Comparison of ENCODE assay signal across 2 cellular contexts in genomic region chr14:100670017-100670974, GRCh38.
TF ChIP-seq lines count a peak whose summit lies in the region.

No MANE protein-coding gene starts in this region.

TF ChIP-seq in HepG2, 621 proteins besides CTCF, POLR2A, EP300 and RAD21 (continues in another document):
- TF ChIP-seq ERF (CRISPR knock-in tag; IDR thresholded peaks at IDR 0.05) (no peak), ETV5 (CRISPR knock-in tag; IDR thresholded peaks at IDR 0.05; ENCODE audit: borderline replicate concordance) (no peak), ISL2 (CRISPR knock-in tag; IDR thresholded peaks at IDR 0.05) (no peak), SNAPC4 (CRISPR knock-in tag; IDR thresholded peaks at IDR 0.05) (no peak), ZNF362 (CRISPR knock-in tag; IDR thresholded peaks at IDR 0.05; ENCODE audit: borderline replicate concordance) (peak; percentile 55; the same call in 1 of the 2 replicates)
- TF ChIP-seq, protein P1, sequence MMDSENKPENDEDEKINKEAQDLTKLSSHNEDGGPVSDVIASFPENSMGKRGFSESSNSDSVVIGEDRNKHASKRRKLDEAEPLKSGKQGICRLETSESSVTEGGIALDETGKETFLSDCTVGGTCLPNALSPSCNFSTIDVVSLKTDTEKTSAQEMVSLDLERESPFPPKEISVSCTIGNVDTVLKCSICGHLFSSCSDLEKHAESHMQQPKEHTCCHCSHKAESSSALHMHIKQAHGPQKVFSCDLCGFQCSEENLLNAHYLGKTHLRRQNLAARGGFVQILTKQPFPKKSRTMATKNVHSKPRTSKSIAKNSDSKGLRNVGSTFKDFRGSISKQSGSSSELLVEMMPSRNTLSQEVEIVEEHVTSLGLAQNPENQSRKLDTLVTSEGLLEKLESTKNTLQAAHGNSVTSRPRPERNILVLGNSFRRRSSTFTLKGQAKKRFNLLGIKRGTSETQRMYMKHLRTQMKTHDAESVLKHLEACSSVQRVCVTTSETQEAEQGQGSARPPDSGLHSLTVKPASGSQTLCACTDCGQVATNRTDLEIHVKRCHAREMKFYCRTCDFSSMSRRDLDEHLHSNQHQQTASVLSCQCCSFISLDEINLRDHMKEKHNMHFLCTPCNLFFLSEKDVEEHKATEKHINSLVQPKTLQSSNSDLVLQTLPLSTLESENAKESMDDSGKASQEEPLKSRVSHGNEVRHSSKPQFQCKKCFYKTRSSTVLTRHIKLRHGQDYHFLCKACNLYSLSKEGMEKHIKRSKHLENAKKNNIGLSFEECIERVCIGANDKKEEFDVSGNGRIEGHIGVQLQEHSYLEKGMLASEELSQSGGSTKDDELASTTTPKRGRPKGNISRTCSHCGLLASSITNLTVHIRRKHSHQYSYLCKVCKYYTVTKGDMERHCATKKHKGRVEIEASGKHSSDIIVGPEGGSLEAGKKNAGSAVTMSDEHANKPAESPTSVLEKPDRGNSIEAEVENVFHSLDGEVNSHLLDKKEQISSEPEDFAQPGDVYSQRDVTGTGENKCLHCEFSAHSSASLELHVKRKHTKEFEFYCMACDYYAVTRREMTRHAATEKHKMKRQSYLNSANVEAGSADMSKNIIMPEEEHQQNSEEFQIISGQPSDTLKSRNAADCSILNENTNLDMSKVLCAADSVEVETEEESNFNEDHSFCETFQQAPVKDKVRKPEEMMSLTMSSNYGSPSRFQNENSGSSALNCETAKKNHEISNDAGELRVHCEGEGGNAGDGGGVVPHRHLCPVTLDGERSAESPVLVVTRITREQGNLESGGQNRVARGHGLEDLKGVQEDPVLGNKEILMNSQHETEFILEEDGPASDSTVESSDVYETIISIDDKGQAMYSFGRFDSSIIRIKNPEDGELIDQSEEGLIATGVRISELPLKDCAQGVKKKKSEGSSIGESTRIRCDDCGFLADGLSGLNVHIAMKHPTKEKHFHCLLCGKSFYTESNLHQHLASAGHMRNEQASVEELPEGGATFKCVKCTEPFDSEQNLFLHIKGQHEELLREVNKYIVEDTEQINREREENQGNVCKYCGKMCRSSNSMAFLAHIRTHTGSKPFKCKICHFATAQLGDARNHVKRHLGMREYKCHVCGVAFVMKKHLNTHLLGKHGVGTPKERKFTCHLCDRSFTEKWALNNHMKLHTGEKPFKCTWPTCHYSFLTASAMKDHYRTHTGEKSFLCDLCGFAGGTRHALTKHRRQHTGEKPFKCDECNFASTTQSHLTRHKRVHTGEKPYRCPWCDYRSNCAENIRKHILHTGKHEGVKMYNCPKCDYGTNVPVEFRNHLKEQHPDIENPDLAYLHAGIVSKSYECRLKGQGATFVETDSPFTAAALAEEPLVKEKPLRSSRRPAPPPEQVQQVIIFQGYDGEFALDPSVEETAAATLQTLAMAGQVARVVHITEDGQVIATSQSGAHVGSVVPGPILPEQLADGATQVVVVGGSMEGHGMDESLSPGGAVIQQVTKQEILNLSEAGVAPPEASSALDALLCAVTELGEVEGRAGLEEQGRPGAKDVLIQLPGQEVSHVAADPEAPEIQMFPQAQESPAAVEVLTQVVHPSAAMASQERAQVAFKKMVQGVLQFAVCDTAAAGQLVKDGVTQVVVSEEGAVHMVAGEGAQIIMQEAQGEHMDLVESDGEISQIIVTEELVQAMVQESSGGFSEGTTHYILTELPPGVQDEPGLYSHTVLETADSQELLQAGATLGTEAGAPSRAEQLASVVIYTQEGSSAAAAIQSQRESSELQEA (CRISPR knock-in tag; IDR thresholded peaks at IDR 0.05; ENCODE audit: not compliant biosample characterization): no peak

TF ChIP-seq in H1, 55 proteins besides CTCF, POLR2A, EP300 and RAD21:
- TF ChIP-seq TBP (IDR thresholded peaks at IDR 0.05; ENCODE audit: low read depth, low read length) (no peak), SAP30 (IDR thresholded peaks at IDR 0.05; ENCODE audit: insufficient read depth, insufficient replicate concordance, low read length) (no peak), ASH2L (IDR thresholded peaks at IDR 0.05; ENCODE audit: low read length) (no peak), SP4 (IDR thresholded peaks at IDR 0.05; ENCODE audit: low read length) (no peak), SIN3A (conservative IDR thresholded peaks at IDR 0.05 in 1 of 2, IDR thresholded peaks at IDR 0.05 in 1 of 2; ENCODE audit: low read depth in 1 of 2, low read length in 2 of 2) (no peak), E2F6 (IDR thresholded peaks at IDR 0.05) (no peak), CBX5 (IDR thresholded peaks at IDR 0.05; ENCODE audit: low read depth, low read length) (no peak), RXRA (IDR thresholded peaks at IDR 0.05; ENCODE audit: insufficient read depth, low read depth, low read length) (no peak), NANOG (IDR thresholded peaks at IDR 0.05; ENCODE audit: insufficient read depth, low read depth, low read length, poor library complexity, severe bottlenecking) (no peak), TAF7 (optimal IDR thresholded peaks at IDR 0.05; ENCODE audit: borderline replicate concordance, low read depth, low read length) (no peak), GABPA (IDR thresholded peaks at IDR 0.05; ENCODE audit: borderline replicate concordance, insufficient read depth, low read length) (no peak), RFX5 (IDR thresholded peaks at IDR 0.05; ENCODE audit: borderline replicate concordance, low read depth, low read length) (no peak), CBX8 (IDR thresholded peaks at IDR 0.05; ENCODE audit: borderline replicate concordance, low read depth, low read length) (no peak), SP1 (IDR thresholded peaks at IDR 0.05; ENCODE audit: low read depth, low read length) (no peak), HDAC2 (IDR thresholded peaks at IDR 0.05; ENCODE audit: borderline replicate concordance in 1 of 2, low read depth in 2 of 2, low read length in 2 of 2) (no peak), SRF (IDR thresholded peaks at IDR 0.05; ENCODE audit: low read depth, low read length) (no peak)
- TF ChIP-seq, protein P2, sequence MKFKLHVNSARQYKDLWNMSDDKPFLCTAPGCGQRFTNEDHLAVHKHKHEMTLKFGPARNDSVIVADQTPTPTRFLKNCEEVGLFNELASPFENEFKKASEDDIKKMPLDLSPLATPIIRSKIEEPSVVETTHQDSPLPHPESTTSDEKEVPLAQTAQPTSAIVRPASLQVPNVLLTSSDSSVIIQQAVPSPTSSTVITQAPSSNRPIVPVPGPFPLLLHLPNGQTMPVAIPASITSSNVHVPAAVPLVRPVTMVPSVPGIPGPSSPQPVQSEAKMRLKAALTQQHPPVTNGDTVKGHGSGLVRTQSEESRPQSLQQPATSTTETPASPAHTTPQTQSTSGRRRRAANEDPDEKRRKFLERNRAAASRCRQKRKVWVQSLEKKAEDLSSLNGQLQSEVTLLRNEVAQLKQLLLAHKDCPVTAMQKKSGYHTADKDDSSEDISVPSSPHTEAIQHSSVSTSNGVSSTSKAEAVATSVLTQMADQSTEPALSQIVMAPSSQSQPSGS (IDR thresholded peaks at IDR 0.05; ENCODE audit: low read length): no peak
TF ChIP-seq in H1: peak in this region for 0.
